4 cellular contexts compared by ENCODE assay signal in genomic region chr1:24529292-24529691, GRCh38. TPM values are rescaled to one million over a fixed set of nuclear protein-coding genes. Genes with fewer than 3 reads are reported as not detected.
"Had no signal": no experiment of that assay in that cellular context is flagged by ENCODE, and none has a peak within 500 bp of the region (broad histone marks: within the 10 kb centered on the region; RNA-seq: fewer than 3 reads in every experiment).

No MANE protein-coding gene starts in this region.

RNA-seq across cellular contexts. Expression of gene NCMAP, which starts 26.6 kb away (rescaled TPM):
- total RNA-seq: dermis microvascular lymphatic vessel endothelial cell, lung microvascular endothelial cell, osteocyte, smooth muscle cell had no signal
- polyA plus RNA-seq: smooth muscle cell had no signal
